In genomic region chr20:8656335-8656734, GRCh38 we compare ENCODE assay signal across 23 cellular contexts.
A peak's percentile ranks its signal among the peaks of the same experiment; 100 is the strongest.
DNase-seq lines count a peak whose midpoint lies in the region; ATAC-seq, FAIRE-seq and TF ChIP-seq lines count a peak whose summit lies in the region.
"Had no signal": no experiment of that assay in that cellular context is flagged by ENCODE, and none has a peak within 500 bp of the region (broad histone marks: within the 10 kb centered on the region; RNA-seq: fewer than 3 reads in every experiment).

No MANE protein-coding gene starts in this region.

- in situ Hi-C loops in brain microvascular endothelial cell (cut with HindIII; ENCODE audit: low pct_ligation_motif_present, low sequenced_read_pairs): no loop called here

- intact Hi-C loops in pancreas (cut with DNase I): no loop called here

- H3K27me3 ChIP-seq in brain microvascular endothelial cell (replicated peaks) (no peaks in the 10 kb centered on the region), pancreas (no peaks in the 10 kb centered on the region)
- H3K27me3 ChIP-seq: BE2C, hepatocyte had no signal

- H3K36me3 Mint-ChIP-seq in activated CD4-positive, alpha-beta memory T cell treated with anti-CD3 and anti-CD28 coated beads, Interleukin-2, amount 10 ng/mL, durations not matched to agents 7 days and 5 days (ENCODE audit: low read depth): no peaks in the 10 kb centered on the region

- no peaks in the 10 kb centered on the region for H3K4me1 ChIP-seq in pancreas

- no peaks in the 10 kb centered on the region for H3K4me1 Mint-ChIP-seq in activated CD4-positive, alpha-beta memory T cell treated with anti-CD3 and anti-CD28 coated beads, Interleukin-2, amount 10 ng/mL, durations not matched to agents 7 days and 5 days

- DNase-seq in ELR (ENCODE audit: low read depth) (peak; percentile 13), NCI-H146 (lab: John Stamatoyannopoulos, UW) (peak; percentile 29), brain microvascular endothelial cell (peak; percentile 24), lung microvascular endothelial cell (ENCODE audit: low read depth in 2 of 2) (peak; percentile 95 to 97), A172 (ENCODE audit: low spot score) (no peak), pancreas (no peak)
- DNase-seq in activated CD4-positive, alpha-beta memory T cell treated with anti-CD3 and anti-CD28 coated beads, Interleukin-2, amount 10 ng/mL, durations not matched to agents 7 days and 5 days: no peak
- DNase-seq: activated CD4-positive, alpha-beta T cell treated with anti-CD3 and anti-CD28 coated beads, Interleukin-2, amount 50 U/mL, for 48 hours; activated naive CD4-positive, alpha-beta T cell; amniotic stem cell; BE2C; GOT3; Kasumi-1; mammary epithelial cell; NCI-H1694; NCI-H446 treated with DMSO at 0.1 percent for 48 hours; posterior cingulate gyrus; stimulated activated CD4-positive, alpha-beta T cell treated with anti-CD3 and anti-CD28 coated beads, Interleukin-1b, Interleukin-23, amount 100 ng/mL, for 48 hours; WERI-Rb-1 had no signal

- TF ChIP-seq CTCF in brain microvascular endothelial cell (IDR thresholded peaks at IDR 0.05; ENCODE audit: low read depth, low read length, missing control alignments): no peak
- no peak for TF ChIP-seq CTCF in pancreas (IDR thresholded peaks at IDR 0.05)

- H3K9me3 Mint-ChIP-seq in activated CD4-positive, alpha-beta memory T cell treated with anti-CD3 and anti-CD28 coated beads, Interleukin-2, amount 10 ng/mL, durations not matched to agents 7 days and 5 days: no peaks in the 10 kb centered on the region
- H3K9me3 Mint-ChIP-seq: stimulated activated naive CD8-positive, alpha-beta T cell treated with anti-CD3 and anti-CD28 coated beads, Interleukin-15, Interleukin-2, amounts not matched to agents 100 ng/mL and 50 ng/mL, for 24 hours; T-helper 1 cell treated with Interleukin-12 subunit alpha and Interleukin-12 subunit beta and Interleukin-4 antibody, amounts not matched to agents 30 μg/mL and 1 μg/mL, for 36 hours had no signal

- no peak overlapping the region for H3K27ac Mint-ChIP-seq in activated CD4-positive, alpha-beta memory T cell treated with anti-CD3 and anti-CD28 coated beads, Interleukin-2, amount 10 ng/mL, durations not matched to agents 7 days and 5 days
- H3K27ac Mint-ChIP-seq: stimulated activated naive CD8-positive, alpha-beta T cell treated with anti-CD3 and anti-CD28 coated beads, Interleukin-15, Interleukin-2, amounts not matched to agents 100 ng/mL and 50 ng/mL, for 24 hours; T-helper 1 cell treated with Interleukin-12 subunit alpha and Interleukin-12 subunit beta and Interleukin-4 antibody, amounts not matched to agents 30 μg/mL and 1 μg/mL, for 36 hours had no signal

- no peaks in the 10 kb centered on the region for H3K9me3 ChIP-seq in pancreas
- H3K9me3 ChIP-seq: BE2C had no signal

- no peaks in the 10 kb centered on the region for H3K27me3 Mint-ChIP-seq in activated CD4-positive, alpha-beta memory T cell treated with anti-CD3 and anti-CD28 coated beads, Interleukin-2, amount 10 ng/mL, durations not matched to agents 7 days and 5 days
- H3K27me3 Mint-ChIP-seq: stimulated activated naive CD8-positive, alpha-beta T cell treated with anti-CD3 and anti-CD28 coated beads, Interleukin-15, Interleukin-2, amounts not matched to agents 100 ng/mL and 50 ng/mL, for 24 hours had no signal

- no peak overlapping the region for H3K4me3 Mint-ChIP-seq in activated CD4-positive, alpha-beta memory T cell treated with anti-CD3 and anti-CD28 coated beads, Interleukin-2, amount 10 ng/mL, durations not matched to agents 7 days and 5 days
- H3K4me3 Mint-ChIP-seq: stimulated activated naive CD8-positive, alpha-beta T cell treated with anti-CD3 and anti-CD28 coated beads, Interleukin-15, Interleukin-2, amounts not matched to agents 100 ng/mL and 50 ng/mL, for 24 hours; T-helper 1 cell treated with Interleukin-12 subunit alpha and Interleukin-12 subunit beta and Interleukin-4 antibody, amounts not matched to agents 30 μg/mL and 1 μg/mL, for 36 hours had no signal

- H3K36me3 ChIP-seq in brain microvascular endothelial cell (replicated peaks) (no peaks in the 10 kb centered on the region), pancreas (no peaks in the 10 kb centered on the region)
- H3K36me3 ChIP-seq: BE2C, WERI-Rb-1 had no signal

- FAIRE-seq in pancreas (lab: Jason Lieb, UNC): no peak
- FAIRE-seq: G401.6 had no signal

- H3K4me3 ChIP-seq in brain microvascular endothelial cell (ENCODE audit: low read depth, low read length) (no peak overlapping the region), pancreas (no peak overlapping the region)
- H3K4me3 ChIP-seq: hepatocyte had no signal

- POLR2A ChIA-PET in activated CD4-positive, alpha-beta memory T cell treated with anti-CD3 and anti-CD28 coated beads, Interleukin-2, amount 10 ng/mL, durations not matched to agents 7 days and 5 days (lab: Charles Lee): no interaction called here

- CTCF ChIA-PET in activated CD4-positive, alpha-beta memory T cell treated with anti-CD3 and anti-CD28 coated beads, Interleukin-2, amount 10 ng/mL, durations not matched to agents 7 days and 5 days (lab: Charles Lee): no interaction called here

- H3K27ac ChIP-seq in brain microvascular endothelial cell (no peak overlapping the region), pancreas (no peak overlapping the region)
- H3K27ac ChIP-seq: hepatocyte, WERI-Rb-1 had no signal

- 82 to 93% methylated on average over 1 of the region's 1 CpG for WGBS in pancreas, 2 donors

- ATAC-seq in pancreas: no peak

Comparison
In these comparisons a context has a peak if more than half of its experiments do, and no peak if none do; other contexts are left out.
1. DNase-seq: peak in ELR (single experiment), NCI-H146 (single experiment), brain microvascular endothelial cell (single experiment) and lung microvascular endothelial cell (2 of 2); none in A172 (single experiment), activated CD4-positive, alpha-beta memory T cell treated with anti-CD3 and anti-CD28 coated beads, Interleukin-2, amount 10 ng/mL, durations not matched to agents 7 days and 5 days (single experiment) and pancreas (0 of 6).